1 cellular context compared by ENCODE assay signal in the genomic region with DNA sequence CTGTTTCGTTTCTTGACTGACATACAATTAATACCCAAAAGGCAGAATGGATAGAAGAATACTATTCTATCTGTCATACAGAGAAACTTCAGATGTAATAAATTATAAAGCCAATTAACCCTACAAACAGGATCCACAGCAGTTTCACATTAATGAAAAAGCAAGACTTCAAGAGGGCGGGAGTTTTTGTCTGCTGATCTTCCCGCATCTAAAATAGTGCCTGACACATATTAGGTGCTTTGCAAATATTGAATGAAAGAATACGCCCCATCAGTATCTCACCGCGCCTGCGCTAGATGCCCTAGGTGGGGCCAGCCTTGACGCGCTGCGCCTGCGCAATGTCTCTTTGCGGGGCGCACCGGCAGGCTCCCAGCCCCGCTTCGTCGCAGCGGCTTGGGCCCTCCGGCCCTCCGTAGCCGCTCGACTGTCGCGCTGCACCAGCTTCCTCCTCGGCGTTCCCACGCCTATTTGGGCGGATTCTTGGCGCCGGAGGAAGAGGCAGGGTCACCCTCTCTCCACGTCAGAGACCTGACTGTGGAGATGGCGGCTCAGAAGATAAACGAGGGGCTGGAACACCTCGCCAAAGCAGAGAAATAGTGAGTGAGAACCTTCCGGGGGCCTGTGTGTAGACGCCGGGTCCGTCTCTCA.
TF ChIP-seq lines count a peak whose summit lies in the region.

A gene (plus strand): TSS at position 465 of the 648 bp plus-strand sequence. CDS start 76 bp downstream, at position 541.

TF ChIP-seq in HepG2, 621 proteins besides CTCF, POLR2A, EP300 and RAD21 (continued from another document and continues in another):
- TF ChIP-seq, protein P1, sequence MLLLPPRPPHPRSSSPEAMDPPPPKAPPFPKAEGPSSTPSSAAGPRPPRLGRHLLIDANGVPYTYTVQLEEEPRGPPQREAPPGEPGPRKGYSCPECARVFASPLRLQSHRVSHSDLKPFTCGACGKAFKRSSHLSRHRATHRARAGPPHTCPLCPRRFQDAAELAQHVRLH (CRISPR knock-in tag; IDR thresholded peaks at IDR 0.05; ENCODE audit: borderline replicate concordance, low read depth): peak; percentile 62; the same call in 1 of the 2 replicates
- no peak for TF ChIP-seq ZNF264 (CRISPR knock-in tag; IDR thresholded peaks at IDR 0.05)
- no peak for TF ChIP-seq ZIK1 (CRISPR knock-in tag; IDR thresholded peaks at IDR 0.05; ENCODE audit: borderline replicate concordance, low read depth)
- TF ChIP-seq, protein P2, sequence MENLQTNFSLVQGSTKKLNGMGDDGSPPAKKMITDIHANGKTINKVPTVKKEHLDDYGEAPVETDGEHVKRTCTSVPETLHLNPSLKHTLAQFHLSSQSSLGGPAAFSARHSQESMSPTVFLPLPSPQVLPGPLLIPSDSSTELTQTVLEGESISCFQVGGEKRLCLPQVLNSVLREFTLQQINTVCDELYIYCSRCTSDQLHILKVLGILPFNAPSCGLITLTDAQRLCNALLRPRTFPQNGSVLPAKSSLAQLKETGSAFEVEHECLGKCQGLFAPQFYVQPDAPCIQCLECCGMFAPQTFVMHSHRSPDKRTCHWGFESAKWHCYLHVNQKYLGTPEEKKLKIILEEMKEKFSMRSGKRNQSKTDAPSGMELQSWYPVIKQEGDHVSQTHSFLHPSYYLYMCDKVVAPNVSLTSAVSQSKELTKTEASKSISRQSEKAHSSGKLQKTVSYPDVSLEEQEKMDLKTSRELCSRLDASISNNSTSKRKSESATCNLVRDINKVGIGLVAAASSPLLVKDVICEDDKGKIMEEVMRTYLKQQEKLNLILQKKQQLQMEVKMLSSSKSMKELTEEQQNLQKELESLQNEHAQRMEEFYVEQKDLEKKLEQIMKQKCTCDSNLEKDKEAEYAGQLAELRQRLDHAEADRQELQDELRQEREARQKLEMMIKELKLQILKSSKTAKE (CRISPR knock-in tag; IDR thresholded peaks at IDR 0.05; ENCODE audit: borderline replicate concordance): no peak
- TF ChIP-seq ATF1 (CRISPR knock-in tag; IDR thresholded peaks at IDR 0.05): peak; percentile 72
- no peak for TF ChIP-seq SP140L (CRISPR knock-in tag; IDR thresholded peaks at IDR 0.05; ENCODE audit: borderline replicate concordance)
- peak; percentile 98 for TF ChIP-seq SPEN (CRISPR knock-in tag; IDR thresholded peaks at IDR 0.05; ENCODE audit: low read depth)
- TF ChIP-seq, protein P3, sequence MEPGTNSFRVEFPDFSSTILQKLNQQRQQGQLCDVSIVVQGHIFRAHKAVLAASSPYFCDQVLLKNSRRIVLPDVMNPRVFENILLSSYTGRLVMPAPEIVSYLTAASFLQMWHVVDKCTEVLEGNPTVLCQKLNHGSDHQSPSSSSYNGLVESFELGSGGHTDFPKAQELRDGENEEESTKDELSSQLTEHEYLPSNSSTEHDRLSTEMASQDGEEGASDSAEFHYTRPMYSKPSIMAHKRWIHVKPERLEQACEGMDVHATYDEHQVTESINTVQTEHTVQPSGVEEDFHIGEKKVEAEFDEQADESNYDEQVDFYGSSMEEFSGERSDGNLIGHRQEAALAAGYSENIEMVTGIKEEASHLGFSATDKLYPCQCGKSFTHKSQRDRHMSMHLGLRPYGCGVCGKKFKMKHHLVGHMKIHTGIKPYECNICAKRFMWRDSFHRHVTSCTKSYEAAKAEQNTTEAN (CRISPR knock-in tag; conservative IDR thresholded peaks at IDR 0.05): 0 out of 2 replicates have a peak, but pooled peaks have one; percentile 20
- TF ChIP-seq SNAI1 (CRISPR knock-in tag; IDR thresholded peaks at IDR 0.05; ENCODE audit: borderline replicate concordance): no peak
- TF ChIP-seq, protein P4, sequence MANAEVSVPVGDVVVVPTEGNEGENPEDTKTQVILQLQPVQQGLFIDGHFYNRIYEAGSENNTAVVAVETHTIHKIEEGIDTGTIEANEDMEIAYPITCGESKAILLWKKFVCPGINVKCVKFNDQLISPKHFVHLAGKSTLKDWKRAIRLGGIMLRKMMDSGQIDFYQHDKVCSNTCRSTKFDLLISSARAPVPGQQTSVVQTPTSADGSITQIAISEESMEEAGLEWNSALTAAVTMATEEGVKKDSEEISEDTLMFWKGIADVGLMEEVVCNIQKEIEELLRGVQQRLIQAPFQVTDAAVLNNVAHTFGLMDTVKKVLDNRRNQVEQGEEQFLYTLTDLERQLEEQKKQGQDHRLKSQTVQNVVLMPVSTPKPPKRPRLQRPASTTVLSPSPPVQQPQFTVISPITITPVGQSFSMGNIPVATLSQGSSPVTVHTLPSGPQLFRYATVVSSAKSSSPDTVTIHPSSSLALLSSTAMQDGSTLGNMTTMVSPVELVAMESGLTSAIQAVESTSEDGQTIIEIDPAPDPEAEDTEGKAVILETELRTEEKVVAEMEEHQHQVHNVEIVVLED (CRISPR knock-in tag; IDR thresholded peaks at IDR 0.05; ENCODE audit: borderline replicate concordance): peak; percentile 93
- TF ChIP-seq DMAP1 (CRISPR knock-in tag; IDR thresholded peaks at IDR 0.05): peak; percentile 62
- no peak for TF ChIP-seq FOSL1 (CRISPR knock-in tag; IDR thresholded peaks at IDR 0.05; ENCODE audit: borderline replicate concordance)
- TF ChIP-seq, protein P5, sequence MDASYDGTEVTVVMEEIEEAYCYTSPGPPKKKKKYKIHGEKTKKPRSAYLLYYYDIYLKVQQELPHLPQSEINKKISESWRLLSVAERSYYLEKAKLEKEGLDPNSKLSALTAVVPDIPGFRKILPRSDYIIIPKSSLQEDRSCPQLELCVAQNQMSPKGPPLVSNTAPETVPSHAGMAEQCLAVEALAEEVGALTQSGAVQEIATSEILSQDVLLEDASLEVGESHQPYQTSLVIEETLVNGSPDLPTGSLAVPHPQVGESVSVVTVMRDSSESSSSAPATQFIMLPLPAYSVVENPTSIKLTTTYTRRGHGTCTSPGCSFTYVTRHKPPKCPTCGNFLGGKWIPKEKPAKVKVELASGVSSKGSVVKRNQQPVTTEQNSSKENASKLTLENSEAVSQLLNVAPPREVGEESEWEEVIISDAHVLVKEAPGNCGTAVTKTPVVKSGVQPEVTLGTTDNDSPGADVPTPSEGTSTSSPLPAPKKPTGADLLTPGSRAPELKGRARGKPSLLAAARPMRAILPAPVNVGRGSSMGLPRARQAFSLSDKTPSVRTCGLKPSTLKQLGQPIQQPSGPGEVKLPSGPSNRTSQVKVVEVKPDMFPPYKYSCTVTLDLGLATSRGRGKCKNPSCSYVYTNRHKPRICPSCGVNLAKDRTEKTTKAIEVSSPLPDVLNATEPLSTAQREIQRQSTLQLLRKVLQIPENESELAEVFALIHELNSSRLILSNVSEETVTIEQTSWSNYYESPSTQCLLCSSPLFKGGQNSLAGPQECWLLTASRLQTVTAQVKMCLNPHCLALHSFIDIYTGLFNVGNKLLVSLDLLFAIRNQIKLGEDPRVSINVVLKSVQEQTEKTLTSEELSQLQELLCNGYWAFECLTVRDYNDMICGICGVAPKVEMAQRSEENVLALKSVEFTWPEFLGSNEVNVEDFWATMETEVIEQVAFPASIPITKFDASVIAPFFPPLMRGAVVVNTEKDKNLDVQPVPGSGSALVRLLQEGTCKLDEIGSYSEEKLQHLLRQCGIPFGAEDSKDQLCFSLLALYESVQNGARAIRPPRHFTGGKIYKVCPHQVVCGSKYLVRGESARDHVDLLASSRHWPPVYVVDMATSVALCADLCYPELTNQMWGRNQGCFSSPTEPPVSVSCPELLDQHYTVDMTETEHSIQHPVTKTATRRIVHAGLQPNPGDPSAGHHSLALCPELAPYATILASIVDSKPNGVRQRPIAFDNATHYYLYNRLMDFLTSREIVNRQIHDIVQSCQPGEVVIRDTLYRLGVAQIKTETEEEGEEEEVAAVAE (CRISPR knock-in tag; IDR thresholded peaks at IDR 0.05; ENCODE audit: borderline replicate concordance): peak; percentile 70; the same call in 1 of the 2 replicates
- TF ChIP-seq HNRNPLL (IDR thresholded peaks at IDR 0.05; ENCODE audit: low read depth, low read length, poor library complexity, severe bottlenecking): peak; percentile 73
- peak; percentile 25; the same call in 1 of the 2 replicates for TF ChIP-seq HNF4A (CRISPR knock-in tag; IDR thresholded peaks at IDR 0.05)
- TF ChIP-seq ZNF101 (CRISPR knock-in tag; IDR thresholded peaks at IDR 0.05; ENCODE audit: borderline replicate concordance, low read depth): 0 out of 2 replicates have a peak, but pooled peaks have one; percentile 47
- TF ChIP-seq ZNF510 (CRISPR knock-in tag; IDR thresholded peaks at IDR 0.05; ENCODE audit: low read depth): no peak
- 0 out of 2 replicates have a peak, but pooled peaks have one; percentile 34 for TF ChIP-seq ZNF891 (CRISPR knock-in tag; IDR thresholded peaks at IDR 0.05)
- no peak for TF ChIP-seq TP53 (CRISPR knock-in tag; conservative IDR thresholded peaks at IDR 0.05)
- TF ChIP-seq RXRB (CRISPR knock-in tag; IDR thresholded peaks at IDR 0.05; ENCODE audit: borderline replicate concordance): peak; percentile 61; the same call in 1 of the 2 replicates
- TF ChIP-seq NPAS2 (CRISPR knock-in tag; IDR thresholded peaks at IDR 0.05; ENCODE audit: borderline replicate concordance): no peak
- TF ChIP-seq, protein P6, sequence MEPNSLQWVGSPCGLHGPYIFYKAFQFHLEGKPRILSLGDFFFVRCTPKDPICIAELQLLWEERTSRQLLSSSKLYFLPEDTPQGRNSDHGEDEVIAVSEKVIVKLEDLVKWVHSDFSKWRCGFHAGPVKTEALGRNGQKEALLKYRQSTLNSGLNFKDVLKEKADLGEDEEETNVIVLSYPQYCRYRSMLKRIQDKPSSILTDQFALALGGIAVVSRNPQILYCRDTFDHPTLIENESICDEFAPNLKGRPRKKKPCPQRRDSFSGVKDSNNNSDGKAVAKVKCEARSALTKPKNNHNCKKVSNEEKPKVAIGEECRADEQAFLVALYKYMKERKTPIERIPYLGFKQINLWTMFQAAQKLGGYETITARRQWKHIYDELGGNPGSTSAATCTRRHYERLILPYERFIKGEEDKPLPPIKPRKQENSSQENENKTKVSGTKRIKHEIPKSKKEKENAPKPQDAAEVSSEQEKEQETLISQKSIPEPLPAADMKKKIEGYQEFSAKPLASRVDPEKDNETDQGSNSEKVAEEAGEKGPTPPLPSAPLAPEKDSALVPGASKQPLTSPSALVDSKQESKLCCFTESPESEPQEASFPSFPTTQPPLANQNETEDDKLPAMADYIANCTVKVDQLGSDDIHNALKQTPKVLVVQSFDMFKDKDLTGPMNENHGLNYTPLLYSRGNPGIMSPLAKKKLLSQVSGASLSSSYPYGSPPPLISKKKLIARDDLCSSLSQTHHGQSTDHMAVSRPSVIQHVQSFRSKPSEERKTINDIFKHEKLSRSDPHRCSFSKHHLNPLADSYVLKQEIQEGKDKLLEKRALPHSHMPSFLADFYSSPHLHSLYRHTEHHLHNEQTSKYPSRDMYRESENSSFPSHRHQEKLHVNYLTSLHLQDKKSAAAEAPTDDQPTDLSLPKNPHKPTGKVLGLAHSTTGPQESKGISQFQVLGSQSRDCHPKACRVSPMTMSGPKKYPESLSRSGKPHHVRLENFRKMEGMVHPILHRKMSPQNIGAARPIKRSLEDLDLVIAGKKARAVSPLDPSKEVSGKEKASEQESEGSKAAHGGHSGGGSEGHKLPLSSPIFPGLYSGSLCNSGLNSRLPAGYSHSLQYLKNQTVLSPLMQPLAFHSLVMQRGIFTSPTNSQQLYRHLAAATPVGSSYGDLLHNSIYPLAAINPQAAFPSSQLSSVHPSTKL (CRISPR knock-in tag; IDR thresholded peaks at IDR 0.05): 0 out of 2 replicates have a peak, but pooled peaks have one; percentile 18
- TF ChIP-seq, protein P7, sequence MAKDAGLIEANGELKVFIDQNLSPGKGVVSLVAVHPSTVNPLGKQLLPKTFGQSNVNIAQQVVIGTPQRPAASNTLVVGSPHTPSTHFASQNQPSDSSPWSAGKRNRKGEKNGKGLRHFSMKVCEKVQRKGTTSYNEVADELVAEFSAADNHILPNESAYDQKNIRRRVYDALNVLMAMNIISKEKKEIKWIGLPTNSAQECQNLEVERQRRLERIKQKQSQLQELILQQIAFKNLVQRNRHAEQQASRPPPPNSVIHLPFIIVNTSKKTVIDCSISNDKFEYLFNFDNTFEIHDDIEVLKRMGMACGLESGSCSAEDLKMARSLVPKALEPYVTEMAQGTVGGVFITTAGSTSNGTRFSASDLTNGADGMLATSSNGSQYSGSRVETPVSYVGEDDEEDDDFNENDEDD (CRISPR knock-in tag; IDR thresholded peaks at IDR 0.05; ENCODE audit: borderline replicate concordance): peak; percentile 74; the same call in 1 of the 2 replicates
- peak; percentile 81 for TF ChIP-seq KMT2B (CRISPR knock-in tag; IDR thresholded peaks at IDR 0.05)
- TF ChIP-seq, protein P8, sequence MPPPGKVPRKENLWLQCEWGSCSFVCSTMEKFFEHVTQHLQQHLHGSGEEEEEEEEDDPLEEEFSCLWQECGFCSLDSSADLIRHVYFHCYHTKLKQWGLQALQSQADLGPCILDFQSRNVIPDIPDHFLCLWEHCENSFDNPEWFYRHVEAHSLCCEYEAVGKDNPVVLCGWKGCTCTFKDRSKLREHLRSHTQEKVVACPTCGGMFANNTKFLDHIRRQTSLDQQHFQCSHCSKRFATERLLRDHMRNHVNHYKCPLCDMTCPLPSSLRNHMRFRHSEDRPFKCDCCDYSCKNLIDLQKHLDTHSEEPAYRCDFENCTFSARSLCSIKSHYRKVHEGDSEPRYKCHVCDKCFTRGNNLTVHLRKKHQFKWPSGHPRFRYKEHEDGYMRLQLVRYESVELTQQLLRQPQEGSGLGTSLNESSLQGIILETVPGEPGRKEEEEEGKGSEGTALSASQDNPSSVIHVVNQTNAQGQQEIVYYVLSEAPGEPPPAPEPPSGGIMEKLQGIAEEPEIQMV (CRISPR knock-in tag; IDR thresholded peaks at IDR 0.05; ENCODE audit: low read depth): no peak
- TF ChIP-seq, protein P9, sequence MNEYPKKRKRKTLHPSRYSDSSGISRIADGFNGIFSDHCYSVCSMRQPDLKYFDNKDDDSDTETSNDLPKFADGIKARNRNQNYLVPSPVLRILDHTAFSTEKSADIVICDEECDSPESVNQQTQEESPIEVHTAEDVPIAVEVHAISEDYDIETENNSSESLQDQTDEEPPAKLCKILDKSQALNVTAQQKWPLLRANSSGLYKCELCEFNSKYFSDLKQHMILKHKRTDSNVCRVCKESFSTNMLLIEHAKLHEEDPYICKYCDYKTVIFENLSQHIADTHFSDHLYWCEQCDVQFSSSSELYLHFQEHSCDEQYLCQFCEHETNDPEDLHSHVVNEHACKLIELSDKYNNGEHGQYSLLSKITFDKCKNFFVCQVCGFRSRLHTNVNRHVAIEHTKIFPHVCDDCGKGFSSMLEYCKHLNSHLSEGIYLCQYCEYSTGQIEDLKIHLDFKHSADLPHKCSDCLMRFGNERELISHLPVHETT (CRISPR knock-in tag; conservative IDR thresholded peaks at IDR 0.05): peak; percentile 60; the same call in 1 of the 2 replicates
- TF ChIP-seq AGO1 (IDR thresholded peaks at IDR 0.05; ENCODE audit: low read depth, low read length, poor library complexity, severe bottlenecking): peak; percentile 46
